Comparison of ENCODE assay signal across 1 cellular context in genomic region chr19:41447732-41448332, GRCh38.
TF ChIP-seq lines count a peak whose summit lies in the region.

No MANE protein-coding gene starts in this region.

TF ChIP-seq in endothelial cell of umbilical vein, 7 proteins besides CTCF, POLR2A, EP300 and RAD21:
- TF ChIP-seq GATA2 (IDR thresholded peaks at IDR 0.05; ENCODE audit: insufficient read depth, insufficient read length, low read depth, low read length), result no peak
- TF ChIP-seq FOS (IDR thresholded peaks at IDR 0.05; ENCODE audit: borderline replicate concordance, insufficient read depth, low read length), result no peak
- TF ChIP-seq JUN (IDR thresholded peaks at IDR 0.05; ENCODE audit: borderline replicate concordance, insufficient read depth, insufficient read length, low read depth), result no peak
- no peak for TF ChIP-seq POLR2AphosphoS5 (IDR thresholded peaks at IDR 0.05; ENCODE audit: insufficient read depth, low read depth, low read length)
- no peak for TF ChIP-seq MAX (IDR thresholded peaks at IDR 0.05; ENCODE audit: insufficient read depth, insufficient read length)
